ENCODE assay signal across 10 cellular contexts in the genomic region with DNA sequence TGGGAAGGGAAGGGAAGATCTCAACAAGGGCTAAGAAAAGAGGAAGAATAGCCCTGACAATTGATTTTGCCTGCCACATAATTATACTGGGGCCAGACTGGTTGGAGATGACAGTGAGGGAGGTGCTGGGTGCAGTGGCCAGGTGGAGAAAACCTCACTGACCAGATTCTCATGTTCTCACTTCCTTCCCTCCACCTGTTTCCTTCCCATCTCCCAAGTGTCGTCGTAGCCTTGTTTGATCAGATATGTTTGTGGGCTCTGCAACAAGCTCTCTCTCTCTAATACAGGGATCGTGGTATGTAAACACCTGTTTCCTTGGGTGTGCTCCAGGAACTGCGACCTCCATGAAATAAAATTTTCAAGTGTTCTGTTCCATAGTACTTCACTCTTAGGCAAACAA.
A peak's percentile ranks its signal among the peaks of the same experiment; 100 is the strongest.
DNase-seq lines count a peak whose midpoint lies in the region; ATAC-seq and TF ChIP-seq lines count a peak whose summit lies in the region.
"Had no signal": no experiment of that assay in that cellular context is flagged by ENCODE, and none has a peak within 500 bp of the region (broad histone marks: within the 10 kb centered on the region; RNA-seq: fewer than 3 reads in every experiment).

No MANE protein-coding gene starts in this region.

- H3K4me1 ChIP-seq in gastrocnemius medialis (peaks cover 53 to 65% of the 10 kb centered on the region in 2 donors), uterus (peaks cover 0 to 8% of the 10 kb centered on the region in 2 donors)

- CTCF ChIA-PET in activated CD4-positive, alpha-beta memory T cell treated with anti-CD3 and anti-CD28 coated beads, Interleukin-2, amount 10 ng/mL, durations not matched to agents 7 days and 5 days (lab: Charles Lee): interaction anchor here (0.6 to 2.0 kb wide), 6 partner anchors 45 to 178 kb away, joined by 3 to 9 read pairs (median 6); no protein-coding TSS in a partner anchor
- CTCF ChIA-PET in activated CD4-positive, alpha-beta memory T cell treated with anti-CD3 and anti-CD28 coated beads for 36 hours (lab: Charles Lee): interaction anchor here (0.7 to 1.2 kb wide), 5 partner anchors 101 to 178 kb away, joined by 3 to 6 read pairs (median 4); no protein-coding TSS in a partner anchor

- TF ChIP-seq CTCF in gastrocnemius medialis (IDR thresholded peaks at IDR 0.05 in 4 of 5, conservative IDR thresholded peaks at IDR 0.05 in 1 of 5): no peak
- no peak for TF ChIP-seq CTCF in uterus (IDR thresholded peaks at IDR 0.05)

- DNase-seq in activated CD4-positive, alpha-beta memory T cell treated with anti-CD3 and anti-CD28 coated beads, Interleukin-2, amount 10 ng/mL, durations not matched to agents 7 days and 5 days: peak; percentile 25
- DNase-seq in activated CD4-positive, alpha-beta memory T cell treated with anti-CD3 and anti-CD28 coated beads for 36 hours: no peak
- DNase-seq in KBM-7: peak; percentile 92
- no peak for DNase-seq in activated T-helper 1 cell treated with anti-CD3 and anti-CD28 coated beads, Interleukin-12 subunit alpha, Interleukin-12 subunit beta, Interleukin-2, Interleukin-4 antibody, amounts not matched to agents 30 ng/mL and 10 ng/mL and 1 ng/mL, durations not matched to agents 14 hours and 24 hours and 36 hours (ENCODE audit: low spot score)
- DNase-seq in gastrocnemius medialis: no peak
- no peak for DNase-seq in NCI-H345 treated with DMSO at 0.1 percent for 48 hours (lab: John Stamatoyannopoulos, UW; ENCODE audit: unreplicated experiment)
- no peak for DNase-seq in uterus
- DNase-seq: kidney glomerular epithelial cell had no signal

- H3K4me1 Mint-ChIP-seq in activated CD4-positive, alpha-beta memory T cell treated with anti-CD3 and anti-CD28 coated beads, Interleukin-2, amount 10 ng/mL, durations not matched to agents 7 days and 5 days: peaks cover 70% of the 10 kb centered on the region
- peaks cover 32% of the 10 kb centered on the region for H3K4me1 Mint-ChIP-seq in activated CD4-positive, alpha-beta memory T cell treated with anti-CD3 and anti-CD28 coated beads for 36 hours (ENCODE audit: low read depth)
- H3K4me1 Mint-ChIP-seq in activated T-helper 1 cell treated with anti-CD3 and anti-CD28 coated beads, Interleukin-12 subunit alpha, Interleukin-12 subunit beta, Interleukin-2, Interleukin-4 antibody, amounts not matched to agents 30 ng/mL and 10 ng/mL and 1 ng/mL, durations not matched to agents 14 hours and 24 hours and 36 hours (ENCODE audit: low read depth): peaks cover 45% of the 10 kb centered on the region

- H3K9me3 ChIP-seq in gastrocnemius medialis: no peaks in the 10 kb centered on the region
- peaks cover 0 to 2% of the 10 kb centered on the region in 2 donors for H3K9me3 ChIP-seq in uterus

- peaks cover 25% of the 10 kb centered on the region for H3K36me3 Mint-ChIP-seq in activated CD4-positive, alpha-beta memory T cell treated with anti-CD3 and anti-CD28 coated beads, Interleukin-2, amount 10 ng/mL, durations not matched to agents 7 days and 5 days (ENCODE audit: low read depth)
- H3K36me3 Mint-ChIP-seq in activated CD4-positive, alpha-beta memory T cell treated with anti-CD3 and anti-CD28 coated beads for 36 hours: peaks cover 2% of the 10 kb centered on the region
- peaks cover 7% of the 10 kb centered on the region for H3K36me3 Mint-ChIP-seq in activated T-helper 1 cell treated with anti-CD3 and anti-CD28 coated beads, Interleukin-12 subunit alpha, Interleukin-12 subunit beta, Interleukin-2, Interleukin-4 antibody, amounts not matched to agents 30 ng/mL and 10 ng/mL and 1 ng/mL, durations not matched to agents 14 hours and 24 hours and 36 hours (ENCODE audit: low read depth)

- H3K27ac ChIP-seq in gastrocnemius medialis (peak overlapping the region; percentile 93 to 97 (median 95)), uterus (no peak overlapping the region)
- H3K27ac ChIP-seq: WERI-Rb-1 had no signal

- H3K27ac Mint-ChIP-seq in activated CD4-positive, alpha-beta memory T cell treated with anti-CD3 and anti-CD28 coated beads, Interleukin-2, amount 10 ng/mL, durations not matched to agents 7 days and 5 days: peak overlapping the region; percentile 77
- H3K27ac Mint-ChIP-seq in activated CD4-positive, alpha-beta memory T cell treated with anti-CD3 and anti-CD28 coated beads for 36 hours: no peak overlapping the region
- H3K27ac Mint-ChIP-seq in activated T-helper 1 cell treated with anti-CD3 and anti-CD28 coated beads, Interleukin-12 subunit alpha, Interleukin-12 subunit beta, Interleukin-2, Interleukin-4 antibody, amounts not matched to agents 30 ng/mL and 10 ng/mL and 1 ng/mL, durations not matched to agents 14 hours and 24 hours and 36 hours: peak overlapping the region; percentile 66

- TF ChIP-seq POLR2A in gastrocnemius medialis (IDR thresholded peaks at IDR 0.05) (no peak), uterus (IDR thresholded peaks at IDR 0.05) (no peak)

- H3K27me3 ChIP-seq in gastrocnemius medialis (no peaks in the 10 kb centered on the region), uterus (no peaks in the 10 kb centered on the region)

- peak overlapping the region; percentile 52 for H3K4me3 Mint-ChIP-seq in activated CD4-positive, alpha-beta memory T cell treated with anti-CD3 and anti-CD28 coated beads, Interleukin-2, amount 10 ng/mL, durations not matched to agents 7 days and 5 days
- no peak overlapping the region for H3K4me3 Mint-ChIP-seq in activated CD4-positive, alpha-beta memory T cell treated with anti-CD3 and anti-CD28 coated beads for 36 hours
- peak overlapping the region; percentile 49 for H3K4me3 Mint-ChIP-seq in activated T-helper 1 cell treated with anti-CD3 and anti-CD28 coated beads, Interleukin-12 subunit alpha, Interleukin-12 subunit beta, Interleukin-2, Interleukin-4 antibody, amounts not matched to agents 30 ng/mL and 10 ng/mL and 1 ng/mL, durations not matched to agents 14 hours and 24 hours and 36 hours

- intact Hi-C loops in activated CD4-positive, alpha-beta memory T cell treated with anti-CD3 and anti-CD28 coated beads for 36 hours (cut with micrococcal nuclease): loop anchor here (5.0 kb wide), 1 partner anchor 119 kb away; no protein-coding TSS in a partner anchor
- intact Hi-C loops in activated T-helper 1 cell treated with anti-CD3 and anti-CD28 coated beads, Interleukin-12 subunit alpha, Interleukin-12 subunit beta, Interleukin-2, Interleukin-4 antibody, amounts not matched to agents 30 ng/mL and 10 ng/mL and 1 ng/mL, durations not matched to agents 14 hours and 24 hours and 36 hours (cut with micrococcal nuclease): loop anchor here (5.0 kb wide), 2 partner anchors 529 to 919 kb away; no protein-coding TSS in a partner anchor
- intact Hi-C loops in gastrocnemius medialis (cut with DNase I; ENCODE audit: low total_unique reads) (loop anchor here (1.0 to 2.0 kb wide), 3 partner anchors 59 to 172 kb away; partner anchors contain the start of gene VCL), uterus (cut with DNase I; ENCODE audit: low total_unique reads) (no loop called here)

- peaks cover 0 to 5% of the 10 kb centered on the region in 2 donors for H3K36me3 ChIP-seq in gastrocnemius medialis
- H3K36me3 ChIP-seq in uterus: no peaks in the 10 kb centered on the region
- H3K36me3 ChIP-seq: WERI-Rb-1 had no signal

- in situ Hi-C loops in KBM-7 (cut with MboI; ENCODE audit: low pct_unique_long_range_greater_than_20kb, low sequenced_read_pairs) (no loop called here), gastrocnemius medialis (cut with MboI; ENCODE audit: low sequenced_read_pairs in 4 of 4) (no loop called here)

- POLR2A ChIA-PET in activated CD4-positive, alpha-beta memory T cell treated with anti-CD3 and anti-CD28 coated beads, Interleukin-2, amount 10 ng/mL, durations not matched to agents 7 days and 5 days (lab: Charles Lee): interaction anchor here (1.0 kb wide), 1 partner anchor 10 kb away, joined by 3 read pairs; no protein-coding TSS in a partner anchor
- POLR2A ChIA-PET in activated CD4-positive, alpha-beta memory T cell treated with anti-CD3 and anti-CD28 coated beads for 36 hours (lab: Charles Lee): no interaction called here

- H3K4me3 ChIP-seq in gastrocnemius medialis: no peak overlapping the region
- no peak overlapping the region for H3K4me3 ChIP-seq in uterus

- no peak for ATAC-seq in gastrocnemius medialis
- ATAC-seq in GM21717 (IDR thresholded peaks at IDR 0.05; ENCODE audit: unreplicated experiment): no peak

- H3K9me3 Mint-ChIP-seq in activated CD4-positive, alpha-beta memory T cell treated with anti-CD3 and anti-CD28 coated beads, Interleukin-2, amount 10 ng/mL, durations not matched to agents 7 days and 5 days: peaks cover 2% of the 10 kb centered on the region
- H3K9me3 Mint-ChIP-seq in activated CD4-positive, alpha-beta memory T cell treated with anti-CD3 and anti-CD28 coated beads for 36 hours: peaks cover 2% of the 10 kb centered on the region
- H3K9me3 Mint-ChIP-seq in activated T-helper 1 cell treated with anti-CD3 and anti-CD28 coated beads, Interleukin-12 subunit alpha, Interleukin-12 subunit beta, Interleukin-2, Interleukin-4 antibody, amounts not matched to agents 30 ng/mL and 10 ng/mL and 1 ng/mL, durations not matched to agents 14 hours and 24 hours and 36 hours: peaks cover 2% of the 10 kb centered on the region

- no peaks in the 10 kb centered on the region for H3K27me3 Mint-ChIP-seq in activated CD4-positive, alpha-beta memory T cell treated with anti-CD3 and anti-CD28 coated beads, Interleukin-2, amount 10 ng/mL, durations not matched to agents 7 days and 5 days
- H3K27me3 Mint-ChIP-seq in activated CD4-positive, alpha-beta memory T cell treated with anti-CD3 and anti-CD28 coated beads for 36 hours: no peaks in the 10 kb centered on the region
- peaks cover 4% of the 10 kb centered on the region for H3K27me3 Mint-ChIP-seq in activated T-helper 1 cell treated with anti-CD3 and anti-CD28 coated beads, Interleukin-12 subunit alpha, Interleukin-12 subunit beta, Interleukin-2, Interleukin-4 antibody, amounts not matched to agents 30 ng/mL and 10 ng/mL and 1 ng/mL, durations not matched to agents 14 hours and 24 hours and 36 hours (ENCODE audit: insufficient read depth)

Comparison
In these comparisons a context has a peak if more than half of its experiments do, and no peak if none do; other contexts are left out.
1. DNase-seq: peak in activated CD4-positive, alpha-beta memory T cell treated with anti-CD3 and anti-CD28 coated beads, Interleukin-2, amount 10 ng/mL, durations not matched to agents 7 days and 5 days (single experiment) and KBM-7 (single experiment); none in activated CD4-positive, alpha-beta memory T cell treated with anti-CD3 and anti-CD28 coated beads for 36 hours (single experiment), activated T-helper 1 cell treated with anti-CD3 and anti-CD28 coated beads, Interleukin-12 subunit alpha, Interleukin-12 subunit beta, Interleukin-2, Interleukin-4 antibody, amounts not matched to agents 30 ng/mL and 10 ng/mL and 1 ng/mL, durations not matched to agents 14 hours and 24 hours and 36 hours (single experiment), gastrocnemius medialis (0 of 2), NCI-H345 treated with DMSO at 0.1 percent for 48 hours (single experiment) and uterus (0 of 2).
2. H3K27ac ChIP-seq: peak in gastrocnemius medialis (4 of 4); none in uterus (0 of 2).